Comparison of ENCODE assay signal across 1 cellular context in the genomic region with DNA sequence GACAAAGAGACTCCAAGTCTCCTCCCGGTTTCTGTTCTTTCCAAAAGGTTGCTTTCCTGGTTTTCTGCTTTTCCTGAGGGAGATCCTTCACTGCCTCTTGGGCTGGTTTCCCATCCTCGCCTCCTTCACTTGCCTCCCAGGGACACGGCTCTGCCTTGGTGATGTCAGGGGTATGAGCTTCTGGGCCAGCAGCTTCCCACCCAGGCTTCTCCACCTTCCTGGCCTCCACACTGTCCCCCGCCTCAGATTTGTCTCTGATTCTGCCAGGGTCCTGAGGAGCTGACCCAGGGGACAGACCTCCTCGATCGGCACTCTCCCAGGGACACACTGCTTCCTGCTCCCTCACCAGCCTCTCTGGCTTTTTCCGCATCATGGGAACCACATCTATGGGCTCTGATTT.
TF ChIP-seq lines count a peak whose summit lies in the region.

No MANE protein-coding gene starts in this region.

TF ChIP-seq in WTC11, 78 proteins besides CTCF, POLR2A, EP300 and RAD21 (continued from another document):
- TF ChIP-seq, protein P1, sequence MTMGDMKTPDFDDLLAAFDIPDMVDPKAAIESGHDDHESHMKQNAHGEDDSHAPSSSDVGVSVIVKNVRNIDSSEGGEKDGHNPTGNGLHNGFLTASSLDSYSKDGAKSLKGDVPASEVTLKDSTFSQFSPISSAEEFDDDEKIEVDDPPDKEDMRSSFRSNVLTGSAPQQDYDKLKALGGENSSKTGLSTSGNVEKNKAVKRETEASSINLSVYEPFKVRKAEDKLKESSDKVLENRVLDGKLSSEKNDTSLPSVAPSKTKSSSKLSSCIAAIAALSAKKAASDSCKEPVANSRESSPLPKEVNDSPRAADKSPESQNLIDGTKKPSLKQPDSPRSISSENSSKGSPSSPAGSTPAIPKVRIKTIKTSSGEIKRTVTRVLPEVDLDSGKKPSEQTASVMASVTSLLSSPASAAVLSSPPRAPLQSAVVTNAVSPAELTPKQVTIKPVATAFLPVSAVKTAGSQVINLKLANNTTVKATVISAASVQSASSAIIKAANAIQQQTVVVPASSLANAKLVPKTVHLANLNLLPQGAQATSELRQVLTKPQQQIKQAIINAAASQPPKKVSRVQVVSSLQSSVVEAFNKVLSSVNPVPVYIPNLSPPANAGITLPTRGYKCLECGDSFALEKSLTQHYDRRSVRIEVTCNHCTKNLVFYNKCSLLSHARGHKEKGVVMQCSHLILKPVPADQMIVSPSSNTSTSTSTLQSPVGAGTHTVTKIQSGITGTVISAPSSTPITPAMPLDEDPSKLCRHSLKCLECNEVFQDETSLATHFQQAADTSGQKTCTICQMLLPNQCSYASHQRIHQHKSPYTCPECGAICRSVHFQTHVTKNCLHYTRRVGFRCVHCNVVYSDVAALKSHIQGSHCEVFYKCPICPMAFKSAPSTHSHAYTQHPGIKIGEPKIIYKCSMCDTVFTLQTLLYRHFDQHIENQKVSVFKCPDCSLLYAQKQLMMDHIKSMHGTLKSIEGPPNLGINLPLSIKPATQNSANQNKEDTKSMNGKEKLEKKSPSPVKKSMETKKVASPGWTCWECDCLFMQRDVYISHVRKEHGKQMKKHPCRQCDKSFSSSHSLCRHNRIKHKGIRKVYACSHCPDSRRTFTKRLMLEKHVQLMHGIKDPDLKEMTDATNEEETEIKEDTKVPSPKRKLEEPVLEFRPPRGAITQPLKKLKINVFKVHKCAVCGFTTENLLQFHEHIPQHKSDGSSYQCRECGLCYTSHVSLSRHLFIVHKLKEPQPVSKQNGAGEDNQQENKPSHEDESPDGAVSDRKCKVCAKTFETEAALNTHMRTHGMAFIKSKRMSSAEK (CRISPR knock-in tag; IDR thresholded peaks at IDR 0.05; ENCODE audit: borderline replicate concordance), result no peak
- no peak for TF ChIP-seq RORB (CRISPR knock-in tag; IDR thresholded peaks at IDR 0.05)
- no peak for TF ChIP-seq FOXK1 (CRISPR knock-in tag; IDR thresholded peaks at IDR 0.05)
- TF ChIP-seq, protein P2, sequence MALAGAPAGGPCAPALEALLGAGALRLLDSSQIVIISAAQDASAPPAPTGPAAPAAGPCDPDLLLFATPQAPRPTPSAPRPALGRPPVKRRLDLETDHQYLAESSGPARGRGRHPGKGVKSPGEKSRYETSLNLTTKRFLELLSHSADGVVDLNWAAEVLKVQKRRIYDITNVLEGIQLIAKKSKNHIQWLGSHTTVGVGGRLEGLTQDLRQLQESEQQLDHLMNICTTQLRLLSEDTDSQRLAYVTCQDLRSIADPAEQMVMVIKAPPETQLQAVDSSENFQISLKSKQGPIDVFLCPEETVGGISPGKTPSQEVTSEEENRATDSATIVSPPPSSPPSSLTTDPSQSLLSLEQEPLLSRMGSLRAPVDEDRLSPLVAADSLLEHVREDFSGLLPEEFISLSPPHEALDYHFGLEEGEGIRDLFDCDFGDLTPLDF (CRISPR knock-in tag; IDR thresholded peaks at IDR 0.05), result no peak
- no peak for TF ChIP-seq ATF2 (CRISPR knock-in tag; IDR thresholded peaks at IDR 0.05; ENCODE audit: borderline replicate concordance, low read depth)
- TF ChIP-seq, protein P3, sequence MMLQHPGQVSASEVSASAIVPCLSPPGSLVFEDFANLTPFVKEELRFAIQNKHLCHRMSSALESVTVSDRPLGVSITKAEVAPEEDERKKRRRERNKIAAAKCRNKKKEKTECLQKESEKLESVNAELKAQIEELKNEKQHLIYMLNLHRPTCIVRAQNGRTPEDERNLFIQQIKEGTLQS (CRISPR knock-in tag; conservative IDR thresholded peaks at IDR 0.05), result no peak
